Comparison of ENCODE assay signal across 1 cellular context in the genomic region with DNA sequence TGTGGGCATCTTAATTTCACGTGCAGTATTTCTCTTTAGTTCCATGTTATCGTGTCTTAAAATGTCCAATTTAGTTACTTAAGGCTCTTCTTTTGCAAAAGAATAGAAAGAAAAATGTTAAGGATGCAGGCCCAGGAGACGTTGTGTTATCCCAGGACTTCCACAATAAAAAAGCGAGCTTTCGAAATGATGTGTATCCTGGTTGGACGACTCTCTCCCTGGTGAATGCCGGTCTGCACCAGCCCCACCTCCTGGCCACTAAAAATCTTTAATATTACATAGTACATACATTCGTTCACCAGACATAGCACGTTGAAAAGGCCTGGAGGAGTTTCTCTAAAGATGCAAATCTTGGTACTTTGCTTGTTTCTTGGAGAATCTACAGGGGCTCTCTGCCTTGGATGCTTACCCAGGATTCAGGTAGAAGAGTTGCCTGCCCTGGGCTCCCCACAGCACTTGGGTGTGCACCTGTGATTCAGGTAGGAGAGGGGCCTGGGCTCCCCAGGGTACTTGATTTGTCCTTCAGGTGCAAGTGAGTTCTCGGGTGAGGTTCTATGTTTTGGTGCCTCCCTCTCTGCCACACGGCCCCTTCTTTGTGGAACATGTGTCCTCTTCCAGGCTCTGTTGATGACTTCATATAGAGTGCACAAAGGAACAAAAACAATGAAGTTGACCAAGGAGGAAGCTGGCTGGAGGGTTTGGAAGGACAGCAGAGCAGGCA.
TF ChIP-seq lines count a peak whose summit lies in the region.

No MANE protein-coding gene starts in this region.

TF ChIP-seq in IMR-90, 13 proteins besides CTCF, POLR2A, EP300 and RAD21 (continued from another document):
- TF ChIP-seq, protein P1, sequence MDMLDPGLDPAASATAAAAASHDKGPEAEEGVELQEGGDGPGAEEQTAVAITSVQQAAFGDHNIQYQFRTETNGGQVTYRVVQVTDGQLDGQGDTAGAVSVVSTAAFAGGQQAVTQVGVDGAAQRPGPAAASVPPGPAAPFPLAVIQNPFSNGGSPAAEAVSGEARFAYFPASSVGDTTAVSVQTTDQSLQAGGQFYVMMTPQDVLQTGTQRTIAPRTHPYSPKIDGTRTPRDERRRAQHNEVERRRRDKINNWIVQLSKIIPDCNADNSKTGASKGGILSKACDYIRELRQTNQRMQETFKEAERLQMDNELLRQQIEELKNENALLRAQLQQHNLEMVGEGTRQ (IDR thresholded peaks at IDR 0.05; ENCODE audit: low read depth, low read length) = no peak
- TF ChIP-seq NFE2L2 (IDR thresholded peaks at IDR 0.05; ENCODE audit: low read depth, low read length) (no peak), BHLHE40 (IDR thresholded peaks at IDR 0.05; ENCODE audit: low read depth, low read length) (no peak), MAFK (IDR thresholded peaks at IDR 0.05; ENCODE audit: low read depth, low read length) (no peak), RFX5 (IDR thresholded peaks at IDR 0.05; ENCODE audit: low read depth, low read length) (no peak), FOS (IDR thresholded peaks at IDR 0.05; ENCODE audit: low read depth, low read length) (no peak), RCOR1 (IDR thresholded peaks at IDR 0.05; ENCODE audit: insufficient replicate concordance, low read length) (no peak), CHD1 (IDR thresholded peaks at IDR 0.05; ENCODE audit: low read depth, low read length) (no peak)
